ENCODE assay signal across 8 cellular contexts in genomic region chr22:50191041-50191740, GRCh38. TPM values are rescaled to one million over a fixed set of nuclear protein-coding genes. Genes with fewer than 3 reads are reported as not detected.
DNase-seq lines count a peak whose midpoint lies in the region; ATAC-seq and TF ChIP-seq lines count a peak whose summit lies in the region.

No MANE protein-coding gene starts in this region.

- 0 out of 2 replicates have a peak, but pooled peaks cover 4% of the 10 kb centered on the region for H4K20me1 ChIP-seq in PC-3 (ENCODE audit: low read length)

- no peak for TF ChIP-seq CTCF in PC-3 (conservative IDR thresholded peaks at IDR 0.05; ENCODE audit: low read depth, low read length)

- H3K36me3 ChIP-seq in PC-3 (ENCODE audit: low read depth, low read length): no peaks in the 10 kb centered on the region; the same call in 1 of the 2 replicates

- H3K4me2 ChIP-seq in PC-3 (ENCODE audit: low read length): peak overlapping the region; percentile 58; the same call in 1 of the 2 replicates

- no peak for DNase-seq in PC-3
- peak; percentile 72 for DNase-seq in activated effector memory CD4-positive, alpha-beta T cell treated with Interleukin-2 at 50 U/mL for 16 hours
- DNase-seq in left ventricle myocardium superior: peak; percentile 57
- DNase-seq in stimulated activated CD4-positive, alpha-beta T cell treated with anti-CD3 and anti-CD28 coated beads, Interleukin-4, amount 100 ng/mL, for 24 hours: peak; percentile 77
- DNase-seq in NCI-H1092 treated with DMSO at 0.1 percent for 48 hours (lab: John Stamatoyannopoulos, UW): no peak
- no peak for DNase-seq in hippocampal formation (lab: John Stamatoyannopoulos, UW)

- POLR2A ChIA-PET in PC-3 (lab: Charles Lee; ENCODE audit: unreplicated experiment): no interaction called here

- BruUV-seq in PC-3 (replicated peaks; lab: Mats Ljungman, UMichigan): no TSS peak

- no peaks in the 10 kb centered on the region for H3K27me3 ChIP-seq in PC-3 (ENCODE audit: low read length)

- intact Hi-C loops in PC-3 (cut with micrococcal nuclease) (no loop called here), left ventricle myocardium superior (cut with micrococcal nuclease) (no loop called here)

- H3K9me2 ChIP-seq in PC-3 (replicated peaks; ENCODE audit: low read length): no peaks in the 10 kb centered on the region

- no peak overlapping the region for H2AFZ ChIP-seq in PC-3 (ENCODE audit: low read length)

- H3K79me2 ChIP-seq in PC-3 (ENCODE audit: low read length): peaks cover 66% of the 10 kb centered on the region

- no peaks in the 10 kb centered on the region for H3F3A ChIP-seq in PC-3 (ENCODE audit: low read length, unreplicated experiment)

- peaks cover 46% of the 10 kb centered on the region for H3K4me1 ChIP-seq in PC-3 (ENCODE audit: insufficient read depth, low read length)

- CTCF ChIA-PET in PC-3 (lab: Charles Lee): no interaction called here

- peak overlapping the region; percentile 62 for H3K27ac ChIP-seq in PC-3 (ENCODE audit: low read length)

- H3K4me3 ChIP-seq in PC-3 (ENCODE audit: low read length): no peak overlapping the region

- H3K9me3 ChIP-seq in PC-3 (ENCODE audit: low read length): no peaks in the 10 kb centered on the region

- ATAC-seq in GM19467 (IDR thresholded peaks at IDR 0.05; ENCODE audit: unreplicated experiment) (peak; percentile 16), PC-3 (no peak), left ventricle myocardium superior (no peak), HG02610 (IDR thresholded peaks at IDR 0.05; ENCODE audit: unreplicated experiment) (no peak)

- H3K9ac ChIP-seq in PC-3 (ENCODE audit: low read length): 0 out of 2 replicates have a peak overlapping the region, but pooled peaks have one; percentile 41

RNA-seq across cellular contexts. Expression of gene TRABD, which starts 5.5 kb away (rescaled TPM):
- 53.4 and 59.8 TPM in 2 replicates for total RNA-seq in PC-3 (2014; rRNA removed)
- 23.8 TPM for total RNA-seq in left ventricle myocardium superior

RNA-seq across cellular contexts. Expression of gene SELENOO, which starts 9.6 kb away (rescaled TPM):
- 32.8 and 37.4 TPM in 2 replicates for total RNA-seq in PC-3 (2014; rRNA removed)
- 14.5 TPM for total RNA-seq in left ventricle myocardium superior

RNA-seq across cellular contexts. Expression of gene PANX2, which starts 20.7 kb away (rescaled TPM):
- total RNA-seq in PC-3 (2014; rRNA removed): 9.4 and 11.9 TPM in 2 replicates
- total RNA-seq in left ventricle myocardium superior: 0.40 TPM

RNA-seq across cellular contexts. Expression of gene TUBGCP6, which starts 53.6 kb away (rescaled TPM):
- total RNA-seq in PC-3 (2014; rRNA removed) (32.1 and 39.5 TPM in 2 replicates), left ventricle myocardium superior (18.4 TPM)

RNA-seq across cellular contexts. Expression of gene HDAC10, which starts 59.9 kb away (rescaled TPM):
- total RNA-seq in PC-3 (2014; rRNA removed) (25.8 and 34.5 TPM in 2 replicates), left ventricle myocardium superior (12.7 TPM)

Comparison
In these comparisons a context has a peak if more than half of its experiments do, and no peak if none do; other contexts are left out.
1. DNase-seq: peak in activated effector memory CD4-positive, alpha-beta T cell treated with Interleukin-2 at 50 U/mL for 16 hours (single experiment), left ventricle myocardium superior (single experiment) and stimulated activated CD4-positive, alpha-beta T cell treated with anti-CD3 and anti-CD28 coated beads, Interleukin-4, amount 100 ng/mL, for 24 hours (single experiment); none in PC-3 (single experiment), NCI-H1092 treated with DMSO at 0.1 percent for 48 hours (single experiment) and hippocampal formation (0 of 2).